In genomic region chr5:6676702-6677101, GRCh38 we compare ENCODE assay signal across 21 cellular contexts. TPM values are rescaled to one million over a fixed set of nuclear protein-coding genes. Genes with fewer than 3 reads are reported as not detected.
A peak's percentile ranks its signal among the peaks of the same experiment; 100 is the strongest.
DNase-seq lines count a peak whose midpoint lies in the region; FAIRE-seq and TF ChIP-seq lines count a peak whose summit lies in the region.
"Had no signal": no experiment of that assay in that cellular context is flagged by ENCODE, and none has a peak within 500 bp of the region (broad histone marks: within the 10 kb centered on the region; RNA-seq: fewer than 3 reads in every experiment).

No MANE protein-coding gene starts in this region.

- H2AK5ac ChIP-seq in mesenchymal stem cell (ENCODE audit: low read length, severe bottlenecking): no peak overlapping the region

- no peak overlapping the region for H2BK120ac ChIP-seq in mesenchymal stem cell (ENCODE audit: low read depth, low read length)

- H3K14ac ChIP-seq in mesenchymal stem cell (ENCODE audit: low read length in 2 of 2): no peak overlapping the region

- no peak overlapping the region for H2AFZ ChIP-seq in mesenchymal stem cell (ENCODE audit: low read depth, low read length)

- H3K27ac ChIP-seq in mesenchymal stem cell (ENCODE audit: low read length, poor library complexity, severe bottlenecking): no peak overlapping the region
- H3K27ac ChIP-seq: pancreas, right lobe of liver, testis had no signal

- no peak overlapping the region for H3K4me2 ChIP-seq in mesenchymal stem cell (ENCODE audit: low read length, poor library complexity, severe bottlenecking)

- no peak overlapping the region for H4K8ac ChIP-seq in mesenchymal stem cell (ENCODE audit: low read length)

- peak; percentile 50 for DNase-seq in EH (ENCODE audit: low read depth)
- peak; percentile 73 for DNase-seq in HT1080 (ENCODE audit: low read depth)
- DNase-seq in bronchial epithelial cell (ENCODE audit: low read depth): peak; percentile 78
- peak; percentile 9 for DNase-seq in mesenchymal stem cell
- no peak for DNase-seq in stimulated activated CD4-positive, alpha-beta T cell treated with anti-CD3 and anti-CD28 coated beads, Interleukin-4, amount 100 ng/mL, for 1 hour
- DNase-seq in UCSD-AML1 (lab: John Stamatoyannopoulos, UW; ENCODE audit: unreplicated experiment): no peak
- no peak for DNase-seq in NCI-H1048 (lab: John Stamatoyannopoulos, UW)
- DNase-seq: activated CD4-positive, alpha-beta T cell treated with anti-CD3 and anti-CD28 coated beads for 4 hours; activated CD8-positive, alpha-beta memory T cell treated with anti-CD3 and anti-CD28 coated beads, Interleukin-2, amount 10 ng/mL, durations not matched to agents 7 days and 5 days; activated naive CD8-positive, alpha-beta T cell treated with anti-CD3 and anti-CD28 coated beads, Interleukin-2, amount 10 ng/mL, durations not matched to agents 7 days and 5 days; CD8-positive, alpha-beta T cell; DMS79; effector memory CD8-positive, alpha-beta T cell; left cardiac atrium; MG63; NCI-H1694; NCI-H526 treated with DMSO at 0.1 percent for 48 hours; pancreas; right lobe of liver; SW 1271; testis had no signal

- FAIRE-seq in bronchial epithelial cell (lab: Jason Lieb, UNC): no peak
- FAIRE-seq: pancreas had no signal

- H3K9ac ChIP-seq in mesenchymal stem cell (ENCODE audit: low read length): no peak overlapping the region

- H3K4me1 ChIP-seq in mesenchymal stem cell (ENCODE audit: control insufficient read depth, insufficient read depth, low read depth, low read length): no peaks in the 10 kb centered on the region
- H3K4me1 ChIP-seq: pancreas, testis had no signal

- H3K79me1 ChIP-seq in mesenchymal stem cell (replicated peaks; ENCODE audit: low read length, poor library complexity, severe bottlenecking): no peaks in the 10 kb centered on the region

- no peak overlapping the region for H4K91ac ChIP-seq in mesenchymal stem cell (ENCODE audit: low read length)

- no peak overlapping the region for H3K4me3 ChIP-seq in bronchial epithelial cell (ENCODE audit: low read depth, low read length)
- H3K4me3 ChIP-seq in mesenchymal stem cell (ENCODE audit: insufficient read depth in 1 of 2, low read depth in 1 of 2, low read length in 2 of 2): no peak overlapping the region
- H3K4me3 ChIP-seq: MG63, pancreas, right lobe of liver, testis had no signal

- H2BK5ac ChIP-seq in mesenchymal stem cell (ENCODE audit: low read depth, low read length, poor library complexity, severe bottlenecking): no peak overlapping the region

- TF ChIP-seq CTCF in bronchial epithelial cell (IDR thresholded peaks at IDR 0.05; ENCODE audit: insufficient read depth, low read length, severe bottlenecking): no peak

- no peak overlapping the region for H3K18ac ChIP-seq in mesenchymal stem cell (ENCODE audit: low read depth in 1 of 2, low read length in 2 of 2)

- H2BK15ac ChIP-seq in mesenchymal stem cell (ENCODE audit: low read depth, poor library complexity, severe bottlenecking): no peak overlapping the region

- WGBS in mesenchymal stem cell: 52% methylated on average over 1 of the region's 2 CpGs

- H2BK12ac ChIP-seq in mesenchymal stem cell (ENCODE audit: low read length in 2 of 2): no peak overlapping the region

- H3K36me3 ChIP-seq in bronchial epithelial cell (ENCODE audit: control insufficient read depth, insufficient read depth, low read length) (no peaks in the 10 kb centered on the region), mesenchymal stem cell (ENCODE audit: control insufficient read depth in 1 of 2, insufficient read depth in 2 of 2, low read depth in 1 of 2, low read length in 2 of 2) (peaks cover 0 to 6% of the 10 kb centered on the region in 2 experiments)
- H3K36me3 ChIP-seq: MG63, pancreas, right lobe of liver had no signal

- no peaks in the 10 kb centered on the region for H3K9me3 ChIP-seq in mesenchymal stem cell (ENCODE audit: control insufficient read depth, low read length)
- H3K9me3 ChIP-seq: pancreas, right lobe of liver, testis had no signal

- H3K23ac ChIP-seq in mesenchymal stem cell (ENCODE audit: low read length in 2 of 2): no peak overlapping the region

- no peaks in the 10 kb centered on the region for H3K27me3 ChIP-seq in bronchial epithelial cell (ENCODE audit: control insufficient read depth, insufficient read depth, low read length)
- H3K27me3 ChIP-seq in mesenchymal stem cell (ENCODE audit: control insufficient read depth in 1 of 2, insufficient read depth in 1 of 2, low read length in 2 of 2): no peaks in the 10 kb centered on the region
- H3K27me3 ChIP-seq: pancreas, right lobe of liver, testis had no signal

- no peak overlapping the region for H3K4ac ChIP-seq in mesenchymal stem cell (ENCODE audit: low read depth in 1 of 2, low read length in 2 of 2)

RNA-seq across cellular contexts. Expression of gene TENT4A, which starts 36.5 kb away (rescaled TPM):
- 16.5 and 23.0 TPM in 2 replicates for total RNA-seq in HT1080 (2014; rRNA removed; shearing (Covaris generic))
- 22.0 and 26.9 TPM in 2 replicates for polyA plus RNA-seq in HT1080 (2015; cell fraction: cytosol; rRNA removed)
- polyA plus RNA-seq in HT1080 (2015; cell fraction: nucleus; rRNA removed): 61.4 and 71.2 TPM in 2 replicates
- total RNA-seq in bronchial epithelial cell: 6.8 and 7.9 TPM in 2 replicates
- polyA plus RNA-seq in mesenchymal stem cell (2013, experiment 1 of 2): 18.7 TPM
- 19.1 TPM for polyA plus RNA-seq in mesenchymal stem cell (2013, experiment 2 of 2)

RNA-seq across cellular contexts. Expression of gene SRD5A1, which starts 43.5 kb away (rescaled TPM):
- total RNA-seq in HT1080 (2014; rRNA removed; shearing (Covaris generic)): 20.2 and 43.6 TPM in 2 replicates
- 14.7 and 19.8 TPM in 2 replicates for polyA plus RNA-seq in HT1080 (2015; cell fraction: cytosol; rRNA removed)
- 17.9 and 18.7 TPM in 2 replicates for polyA plus RNA-seq in HT1080 (2015; cell fraction: nucleus; rRNA removed)
- 14.8 and 24.0 TPM in 2 replicates for total RNA-seq in bronchial epithelial cell
- 16.0 TPM for polyA plus RNA-seq in mesenchymal stem cell (2013, experiment 1 of 2)
- 17.1 TPM for polyA plus RNA-seq in mesenchymal stem cell (2013, experiment 2 of 2)

RNA-seq across cellular contexts. Expression of gene NSUN2, which starts 43.9 kb away (rescaled TPM):
- total RNA-seq in HT1080 (2014; rRNA removed; shearing (Covaris generic)): 184 and 186 TPM in 2 replicates
- polyA plus RNA-seq in HT1080 (2015; cell fraction: cytosol; rRNA removed): 158 and 163 TPM in 2 replicates
- 256 and 264 TPM in 2 replicates for polyA plus RNA-seq in HT1080 (2015; cell fraction: nucleus; rRNA removed)
- 78.5 and 81.0 TPM in 2 replicates for total RNA-seq in bronchial epithelial cell
- polyA plus RNA-seq in mesenchymal stem cell (2013, experiment 1 of 2): 23.3 TPM
- 22.9 TPM for polyA plus RNA-seq in mesenchymal stem cell (2013, experiment 2 of 2)

Comparison
In these comparisons a context has a peak if more than half of its experiments do, and no peak if none do; other contexts are left out.
1. DNase-seq: peak in EH (single experiment), HT1080 (single experiment), bronchial epithelial cell (single experiment) and mesenchymal stem cell (single experiment); none in stimulated activated CD4-positive, alpha-beta T cell treated with anti-CD3 and anti-CD28 coated beads, Interleukin-4, amount 100 ng/mL, for 1 hour (single experiment), UCSD-AML1 (single experiment) and NCI-H1048 (single experiment).